8 cellular contexts compared by ENCODE assay signal in the genomic region with DNA sequence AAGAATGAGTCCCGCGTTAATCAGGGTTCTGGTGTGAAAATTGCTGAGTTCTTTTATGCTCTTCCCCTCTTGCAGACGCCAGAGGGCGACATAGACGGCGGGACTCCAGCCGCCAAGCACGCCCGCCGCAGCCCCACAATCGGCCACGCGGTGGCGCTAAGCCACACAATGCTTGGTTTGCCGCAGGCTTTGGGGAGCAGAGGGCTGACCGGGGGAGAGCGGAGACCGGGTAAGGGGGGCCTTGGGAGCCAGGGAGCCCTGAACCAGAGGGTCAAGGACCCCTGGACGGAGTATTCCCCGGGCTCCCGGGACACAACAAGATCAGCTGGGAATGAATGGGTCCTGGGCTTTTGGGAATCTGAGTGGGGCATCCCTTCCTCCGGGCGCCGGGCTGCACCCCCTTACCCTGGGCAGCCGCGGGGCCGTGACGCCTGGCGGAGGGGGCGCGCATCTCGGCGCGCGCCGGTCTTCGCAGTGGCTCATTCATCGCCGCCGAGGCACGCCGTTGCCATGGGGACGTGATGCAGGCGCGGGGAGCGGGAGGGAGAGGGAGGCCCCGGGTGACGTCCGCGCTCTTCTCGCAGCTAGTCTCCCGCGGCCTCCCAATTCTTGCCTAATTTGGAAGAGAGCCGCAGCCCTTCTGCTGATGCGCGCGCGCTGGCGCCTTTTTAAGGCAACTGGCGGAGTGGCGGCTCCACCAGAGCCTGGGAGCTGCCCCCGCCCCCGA. TPM values are rescaled to one million over a fixed set of nuclear protein-coding genes. Genes with fewer than 3 reads are reported as not detected.
DNase-seq lines count a peak whose midpoint lies in the region; ATAC-seq, FAIRE-seq and TF ChIP-seq lines count a peak whose summit lies in the region.

No MANE protein-coding gene starts in this region.

- H3K4me1 Mint-ChIP-seq in activated CD8-positive, alpha-beta memory T cell treated with anti-CD3 and anti-CD28 coated beads, Interleukin-2, amount 10 ng/mL, durations not matched to agents 7 days and 5 days, result peaks cover 3% of the 10 kb centered on the region

- peak; percentile 70 for FAIRE-seq in endometrium (lab: Jason Lieb, UNC)

- H3K9me3 ChIP-seq in HUES48 (ENCODE audit: control insufficient read depth, insufficient read depth, low read length), result no peaks in the 10 kb centered on the region

- peak overlapping the region; percentile 63 for H3K4me3 Mint-ChIP-seq in activated CD8-positive, alpha-beta memory T cell treated with anti-CD3 and anti-CD28 coated beads, Interleukin-2, amount 10 ng/mL, durations not matched to agents 7 days and 5 days

- H3K4me3 ChIP-seq in GM12865 (ENCODE audit: low read depth, low read length) (no peak overlapping the region), HUES48 (ENCODE audit: low read depth, low read length) (peak overlapping the region; percentile 66)

- H3K27ac Mint-ChIP-seq in activated CD8-positive, alpha-beta memory T cell treated with anti-CD3 and anti-CD28 coated beads, Interleukin-2, amount 10 ng/mL, durations not matched to agents 7 days and 5 days, result peak overlapping the region; percentile 34

- DNase-seq in GM12865 (ENCODE audit: low read depth) (peak; percentile 92), NOMO-1 treated with dmso at 0.1 percent for 144 hours (lab: John Stamatoyannopoulos, UW; ENCODE audit: unreplicated experiment) (peak; percentile 71), mesenteric fat pad (ENCODE audit: low spot score) (peak; percentile 96)
- DNase-seq in activated CD8-positive, alpha-beta memory T cell treated with anti-CD3 and anti-CD28 coated beads, Interleukin-2, amount 10 ng/mL, durations not matched to agents 7 days and 5 days, result peak; percentile 92
- DNase-seq in stimulated activated CD8-positive, alpha-beta memory T cell treated with anti-CD3 and anti-CD28 coated beads, Interleukin-15, amount 100 ng/mL, for 1 hour (ENCODE audit: low read depth), result peak; percentile 92

- H3K36me3 ChIP-seq in HUES48 (ENCODE audit: control insufficient read depth, insufficient read depth, low read length), result no peaks in the 10 kb centered on the region

- CTCF ChIA-PET in activated CD8-positive, alpha-beta memory T cell treated with anti-CD3 and anti-CD28 coated beads, Interleukin-2, amount 10 ng/mL, durations not matched to agents 7 days and 5 days (lab: Charles Lee), result interaction anchor here (0.6 to 4.7 kb wide), 28 partner anchors 8 to 422 kb away, joined by 3 to 46 read pairs (median 5); partner anchors contain the start of genes DPP3, MRPL11, NPAS4 and RBM4B

- H3K27ac ChIP-seq in HUES48 (ENCODE audit: low read depth, low read length), result peak overlapping the region; percentile 65

- no peaks in the 10 kb centered on the region for H3K36me3 Mint-ChIP-seq in activated CD8-positive, alpha-beta memory T cell treated with anti-CD3 and anti-CD28 coated beads, Interleukin-2, amount 10 ng/mL, durations not matched to agents 7 days and 5 days

- peaks cover 35% of the 10 kb centered on the region for H3K27me3 Mint-ChIP-seq in activated CD8-positive, alpha-beta memory T cell treated with anti-CD3 and anti-CD28 coated beads, Interleukin-2, amount 10 ng/mL, durations not matched to agents 7 days and 5 days

- TF ChIP-seq CTCF in GM12865 (IDR thresholded peaks at IDR 0.05; ENCODE audit: insufficient read depth, low read depth, low read length, missing control alignments), result peak; percentile 100

- peak; percentile 88 for ATAC-seq in activated CD8-positive, alpha-beta memory T cell treated with anti-CD3 and anti-CD28 coated beads, Interleukin-2, amount 10 ng/mL, durations not matched to agents 7 days and 5 days
- ATAC-seq in GM18858 (IDR thresholded peaks at IDR 0.05; ENCODE audit: unreplicated experiment), result no peak

- no peak overlapping the region; the same call in 1 of the 2 replicates for H3K9ac ChIP-seq in HUES48 (ENCODE audit: low read depth, low read length)

- peaks cover 4% of the 10 kb centered on the region; the same call in 1 of the 2 replicates for H3K27me3 ChIP-seq in HUES48 (ENCODE audit: control insufficient read depth, insufficient read depth, low read length)

- H3K9me3 Mint-ChIP-seq in activated CD8-positive, alpha-beta memory T cell treated with anti-CD3 and anti-CD28 coated beads, Interleukin-2, amount 10 ng/mL, durations not matched to agents 7 days and 5 days (ENCODE audit: low read depth), result no peaks in the 10 kb centered on the region

- H3K4me1 ChIP-seq in HUES48 (ENCODE audit: control insufficient read depth, insufficient read depth, low read length), result peaks cover 11% of the 10 kb centered on the region

RNA-seq across cellular contexts. Expression of gene NPAS4, which starts 12.2 kb away (rescaled TPM):
- under 1 TPM in 1 of 2 experiments, not detected in 1; 0.12 TPM for total RNA-seq in activated CD8-positive, alpha-beta memory T cell treated with anti-CD3 and anti-CD28 coated beads, Interleukin-2, amount 10 ng/mL, durations not matched to agents 7 days and 5 days
- not detected for total RNA-seq in mesenteric fat pad

RNA-seq across cellular contexts. Expression of gene MRPL11, which starts 30.0 kb away (rescaled TPM):
- 10 to 100 TPM; 75.5 to 91.3 TPM for total RNA-seq in activated CD8-positive, alpha-beta memory T cell treated with anti-CD3 and anti-CD28 coated beads, Interleukin-2, amount 10 ng/mL, durations not matched to agents 7 days and 5 days
- total RNA-seq in mesenteric fat pad, result 32.2 TPM

RNA-seq across cellular contexts. Expression of gene SLC29A2, which starts 37.1 kb away (rescaled TPM):
- total RNA-seq in activated CD8-positive, alpha-beta memory T cell treated with anti-CD3 and anti-CD28 coated beads, Interleukin-2, amount 10 ng/mL, durations not matched to agents 7 days and 5 days, result 10 to 100 TPM in 1 of 2 experiments, 1 to 10 TPM in 1; 7.6 to 10.1 TPM
- 5.9 TPM for total RNA-seq in mesenteric fat pad

RNA-seq across cellular contexts. Expression of gene PELI3, which starts 58.1 kb away (rescaled TPM):
- 1 to 10 TPM; 4.1 to 5.7 TPM for total RNA-seq in activated CD8-positive, alpha-beta memory T cell treated with anti-CD3 and anti-CD28 coated beads, Interleukin-2, amount 10 ng/mL, durations not matched to agents 7 days and 5 days
- total RNA-seq in mesenteric fat pad, result 11.6 TPM
